ENCODE assay signal across 28 cellular contexts in genomic region chr20:62151225-62151624, GRCh38.
"Had no signal": no experiment of that assay in that cellular context is flagged by ENCODE, and none has a peak within 500 bp of the region (broad histone marks: within the 10 kb centered on the region; RNA-seq: fewer than 3 reads in every experiment).

No MANE protein-coding gene starts in this region.

- H3K4me3 ChIP-seq: colonic mucosa, esophagus muscularis mucosa, gastroesophageal sphincter, heart left ventricle, hepatocyte, lung, mucosa of descending colon, neural progenitor cell, psoas muscle, skin epidermis, spleen, thoracic aorta, tibial nerve, upper lobe of right lung, uterus had no signal

- H3K4me2 ChIP-seq: hepatocyte, neural progenitor cell had no signal

- ATAC-seq: foreskin keratinocyte; gastroesophageal sphincter; heart left ventricle; mucosa of descending colon; naive thymus-derived CD4-positive, alpha-beta T cell; stimulated activated naive B cell treated with anti-CD40 and anti-IgM and Interleukin-4, amounts not matched to agents 10 μg/mL and 1 μg/mL and 100 μg/mL, for 72 hours; upper lobe of right lung had no signal

- H3K27ac ChIP-seq: colonic mucosa, esophagus muscularis mucosa, foreskin keratinocyte, gastroesophageal sphincter, heart left ventricle, hepatocyte, neural progenitor cell, psoas muscle, skin epidermis, spleen, thoracic aorta, tibial nerve, upper lobe of right lung, uterus had no signal

- H3K9me3 ChIP-seq: colonic mucosa, esophagus muscularis mucosa, gastroesophageal sphincter, heart left ventricle, mucosa of descending colon, psoas muscle, thoracic aorta, tibial nerve, upper lobe of right lung, uterus had no signal

- DNase-seq: colonic mucosa; dermis blood vessel endothelial cell; effector memory CD4-positive, alpha-beta T cell; foreskin keratinocyte; heart left ventricle; kidney; mucosa of descending colon; naive thymus-derived CD4-positive, alpha-beta T cell; right cardiac atrium; spleen; stimulated activated CD4-positive, alpha-beta T cell treated with anti-CD3 and anti-CD28 coated beads, Interleukin-4, amount 100 ng/mL, for 4 hours; stimulated activated naive B cell treated with anti-CD40 and anti-IgM and Interleukin-4, amounts not matched to agents 10 μg/mL and 1 μg/mL and 100 μg/mL, for 72 hours; upper lobe of right lung; uterus had no signal

- H3K9ac ChIP-seq: neural progenitor cell had no signal

- H2AFZ ChIP-seq: hepatocyte, neural progenitor cell had no signal

- H3K36me3 ChIP-seq: colonic mucosa, neural progenitor cell, upper lobe of right lung, uterus had no signal

- FAIRE-seq: endothelial cell of umbilical vein, kidney had no signal

- H3K27ac Mint-ChIP-seq: memory B cell; mesothelial cell of epicardium; nephron; neural progenitor cell; stimulated activated naive CD8-positive, alpha-beta T cell treated with anti-CD3 and anti-CD28 coated beads, Interleukin-15, Interleukin-2, amounts not matched to agents 100 ng/mL and 50 ng/mL, for 24 hours had no signal

- H3K4me1 ChIP-seq: colonic mucosa, uterus had no signal

- H3K9me3 Mint-ChIP-seq: memory B cell, nephron had no signal

- H3K4me3 Mint-ChIP-seq: memory B cell; mesothelial cell of epicardium; naive thymus-derived CD4-positive, alpha-beta T cell; nephron; neural progenitor cell; stimulated activated naive B cell treated with anti-CD40 and anti-IgM and Interleukin-4, amounts not matched to agents 10 μg/mL and 1 μg/mL and 100 μg/mL, for 72 hours; stimulated activated naive CD8-positive, alpha-beta T cell treated with anti-CD3 and anti-CD28 coated beads, Interleukin-15, Interleukin-2, amounts not matched to agents 100 ng/mL and 50 ng/mL, for 24 hours had no signal

- H3K27me3 ChIP-seq: colonic mucosa, esophagus muscularis mucosa, foreskin keratinocyte, gastroesophageal sphincter, heart left ventricle, hepatocyte, neural progenitor cell, spleen, tibial nerve, upper lobe of right lung, uterus had no signal

- H3K27me3 Mint-ChIP-seq: memory B cell; naive thymus-derived CD4-positive, alpha-beta T cell; stimulated activated naive B cell treated with anti-CD40 and anti-IgM and Interleukin-4, amounts not matched to agents 10 μg/mL and 1 μg/mL and 100 μg/mL, for 72 hours; stimulated activated naive CD8-positive, alpha-beta T cell treated with anti-CD3 and anti-CD28 coated beads, Interleukin-15, Interleukin-2, amounts not matched to agents 100 ng/mL and 50 ng/mL, for 24 hours had no signal
